In the genomic region with DNA sequence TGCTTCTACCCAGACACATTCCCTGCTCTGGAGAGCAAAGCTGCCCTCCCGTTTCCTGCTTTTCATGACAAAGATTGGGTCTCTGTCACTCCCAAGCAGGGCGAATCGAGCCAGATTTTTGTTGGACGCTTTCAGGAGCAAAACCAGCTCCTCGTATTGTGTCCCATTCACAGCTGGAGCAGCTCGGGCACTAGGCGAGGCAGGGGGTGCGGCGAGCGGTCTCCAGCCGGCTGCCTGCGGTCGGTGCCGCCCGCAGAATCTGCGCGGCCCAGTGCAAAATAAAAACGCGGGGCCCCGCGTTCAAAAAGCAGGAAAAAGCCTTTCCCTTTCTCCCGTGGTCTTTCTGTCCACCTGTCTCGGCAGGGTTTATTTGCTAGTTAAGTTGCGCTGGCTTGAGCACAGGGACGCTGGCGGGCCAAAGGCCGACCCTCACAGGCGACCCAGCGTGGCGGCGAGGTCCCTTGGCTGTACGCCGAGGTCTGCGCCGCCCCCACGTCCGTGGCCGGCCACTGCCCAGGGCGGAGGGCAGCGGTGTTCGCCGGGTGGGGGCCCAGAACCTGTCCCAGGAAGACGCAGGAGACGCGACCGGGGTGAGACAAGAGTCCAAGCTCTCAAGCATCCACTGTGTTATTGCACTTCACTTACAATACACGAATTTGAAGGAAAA, we compare ENCODE assay signal across 9 cellular contexts.
DNase-seq lines count a peak whose midpoint lies in the region; ATAC-seq, FAIRE-seq and TF ChIP-seq lines count a peak whose summit lies in the region.
"Had no signal": no experiment of that assay in that cellular context is flagged by ENCODE, and none has a peak within 500 bp of the region (broad histone marks: within the 10 kb centered on the region; RNA-seq: fewer than 3 reads in every experiment).

No MANE protein-coding gene starts in this region.

- peaks cover 5% of the 10 kb centered on the region; the same call in 1 of the 3 replicates for H3K9me3 ChIP-seq in A549
- H3K9me3 ChIP-seq in Loucy (ENCODE audit: insufficient read depth, low read depth, low read length), result no peaks in the 10 kb centered on the region
- peaks cover 0 to 3% of the 10 kb centered on the region in 2 donors for H3K9me3 ChIP-seq in muscle layer of duodenum (ENCODE audit: control insufficient read depth in 1 of 2, low read length in 2 of 2)

- POLR2A ChIA-PET in A549 (lab: Yijun Ruan, JAX), result no interaction called here

- no peak for TF ChIP-seq RAD21 in A549 (conservative IDR thresholded peaks at IDR 0.05 in 1 of 2, IDR thresholded peaks at IDR 0.05 in 1 of 2)

- H3K9me2 ChIP-seq in Loucy (replicated peaks; ENCODE audit: low read depth, low read length), result no peaks in the 10 kb centered on the region

- H3K4me2 ChIP-seq in A549 (peak overlapping the region; percentile 96), Loucy (ENCODE audit: low read depth, low read length, poor library complexity, severe bottlenecking) (peak overlapping the region; percentile 51)

- TF ChIP-seq CTCF in A549 (IDR thresholded peaks at IDR 0.05) (no peak), Loucy (conservative IDR thresholded peaks at IDR 0.05; ENCODE audit: low read length) (no peak), GM13977 (IDR thresholded peaks at IDR 0.05; ENCODE audit: extremely low read depth, insufficient read depth, missing control alignments) (no peak)

- H3K4me1 ChIP-seq in A549, result peaks cover 6% of the 10 kb centered on the region; the same call in 2 of the 3 replicates
- H3K4me1 ChIP-seq in Loucy (ENCODE audit: insufficient read depth, low read length, poor library complexity, severe bottlenecking), result peaks cover 46% of the 10 kb centered on the region
- H3K4me1 ChIP-seq in muscle layer of duodenum (ENCODE audit: control insufficient read depth in 1 of 2, insufficient read depth in 2 of 2, low read length in 2 of 2), result no peaks in the 10 kb centered on the region

- H3K79me2 ChIP-seq in Loucy (ENCODE audit: insufficient read depth, low read length), result no peaks in the 10 kb centered on the region

- H3F3A ChIP-seq in Loucy (ENCODE audit: low read depth), result no peaks in the 10 kb centered on the region

- DNase-seq in A549 (ENCODE audit: low read depth in 1 of 2, low spot score in 1 of 2) (no peak), fibroblast of gingiva (ENCODE audit: low read depth) (peak; percentile 8), GM13977 (ENCODE audit: low spot score) (no peak)
- no peak for DNase-seq in stimulated activated CD4-positive, alpha-beta T cell treated with anti-CD3 and anti-CD28 coated beads, Interleukin-2, amount 100 ng/mL, for 24 hours
- DNase-seq: DMS153 had no signal

- no peaks in the 10 kb centered on the region for H4K20me1 ChIP-seq in Loucy (ENCODE audit: insufficient read depth, low read length, poor library complexity, severe bottlenecking)

- TF ChIP-seq POLR2A in A549 (IDR thresholded peaks at IDR 0.05; ENCODE audit: low read length), result no peak

- in situ Hi-C loops in GM13977 (cut with MboI; ENCODE audit: low pct_unique_long_range_greater_than_20kb, low sequenced_read_pairs, unreplicated experiment), result no loop called here

- peak overlapping the region; percentile 35; the same call in 1 of the 2 replicates for H2AFZ ChIP-seq in Loucy (ENCODE audit: low read length)

- H3K27me3 ChIP-seq in Loucy (ENCODE audit: insufficient read depth, low read length, poor library complexity, severe bottlenecking), result no peaks in the 10 kb centered on the region
- peaks cover 19% of the 10 kb centered on the region for H3K27me3 ChIP-seq in muscle layer of duodenum (ENCODE audit: low read depth, low read length)

- no peak for FAIRE-seq in A549 (lab: Jason Lieb, UNC)

- peak; percentile 22 to 66; a peak in 4 of 6 replicates for ATAC-seq in A549
- ATAC-seq in HG03521 (IDR thresholded peaks at IDR 0.05; ENCODE audit: unreplicated experiment), result no peak
- no peak for ATAC-seq in GM18511 (IDR thresholded peaks at IDR 0.05; ENCODE audit: unreplicated experiment)

- H3K9ac ChIP-seq in Loucy (ENCODE audit: low read depth, low read length, poor library complexity, severe bottlenecking), result no peak overlapping the region

- peak overlapping the region in 1 of 2 experiments; percentile 65; a peak in 3 of 6 replicates for H3K27ac ChIP-seq in A549
- H3K27ac ChIP-seq in muscle layer of duodenum (ENCODE audit: low read length), result no peak overlapping the region

- peak overlapping the region; percentile 44 for H3K4me3 ChIP-seq in A549
- H3K4me3 ChIP-seq in Loucy (ENCODE audit: low read length, poor library complexity, severe bottlenecking), result peak overlapping the region; percentile 58
- peak overlapping the region; percentile 54 to 63 for H3K4me3 ChIP-seq in muscle layer of duodenum (ENCODE audit: low read depth in 1 of 2, low read length in 2 of 2)

- TF ChIP-seq EP300 in A549 (IDR thresholded peaks at IDR 0.05), result no peak

- CTCF ChIA-PET in A549 (lab: Yijun Ruan, JAX), result interaction anchor here (1.1 to 3.5 kb wide), 10 partner anchors 12 to 136 kb away, joined by 3 to 12 read pairs (median 4); no protein-coding TSS in a partner anchor

- 26% methylated on average over 45 of the region's 47 CpGs for WGBS in A549 (ENCODE audit: missing lambda C conversion rate)

- H3K36me3 ChIP-seq in Loucy (ENCODE audit: insufficient read depth, low read length), result no peaks in the 10 kb centered on the region
- no peaks in the 10 kb centered on the region for H3K36me3 ChIP-seq in muscle layer of duodenum (ENCODE audit: control insufficient read depth in 1 of 2, insufficient read depth in 2 of 2, low read length in 2 of 2)

TF ChIP-seq in A549, 52 proteins besides CTCF, POLR2A, EP300 and RAD21:
- TF ChIP-seq, protein P1, sequence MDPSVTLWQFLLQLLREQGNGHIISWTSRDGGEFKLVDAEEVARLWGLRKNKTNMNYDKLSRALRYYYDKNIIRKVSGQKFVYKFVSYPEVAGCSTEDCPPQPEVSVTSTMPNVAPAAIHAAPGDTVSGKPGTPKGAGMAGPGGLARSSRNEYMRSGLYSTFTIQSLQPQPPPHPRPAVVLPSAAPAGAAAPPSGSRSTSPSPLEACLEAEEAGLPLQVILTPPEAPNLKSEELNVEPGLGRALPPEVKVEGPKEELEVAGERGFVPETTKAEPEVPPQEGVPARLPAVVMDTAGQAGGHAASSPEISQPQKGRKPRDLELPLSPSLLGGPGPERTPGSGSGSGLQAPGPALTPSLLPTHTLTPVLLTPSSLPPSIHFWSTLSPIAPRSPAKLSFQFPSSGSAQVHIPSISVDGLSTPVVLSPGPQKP (IDR thresholded peaks at IDR 0.05; ENCODE audit: low read depth, low read length), result no peak
- TF ChIP-seq ZSCAN20 (CRISPR knock-in tag; IDR thresholded peaks at IDR 0.05) (no peak), RNF2 (IDR thresholded peaks at IDR 0.05; ENCODE audit: borderline replicate concordance, low read depth) (no peak), MAZ (IDR thresholded peaks at IDR 0.05; ENCODE audit: borderline replicate concordance, low read depth, low read length) (no peak), CHD4 (IDR thresholded peaks at IDR 0.05; ENCODE audit: borderline replicate concordance) (no peak), MAX (IDR thresholded peaks at IDR 0.05) (no peak), EHF (CRISPR knock-in tag; IDR thresholded peaks at IDR 0.05) (no peak), NR3C1 (IDR thresholded peaks at IDR 0.05) (no peak), ZC3H11A (IDR thresholded peaks at IDR 0.05) (no peak), TP53 (CRISPR knock-in tag; IDR thresholded peaks at IDR 0.05) (no peak), JUN (IDR thresholded peaks at IDR 0.05) (no peak), MAFK (IDR thresholded peaks at IDR 0.05; ENCODE audit: partially characterized antibody) (no peak), JUNB (IDR thresholded peaks at IDR 0.05) (no peak), KDM5A (IDR thresholded peaks at IDR 0.05) (no peak)
- TF ChIP-seq, protein P2, sequence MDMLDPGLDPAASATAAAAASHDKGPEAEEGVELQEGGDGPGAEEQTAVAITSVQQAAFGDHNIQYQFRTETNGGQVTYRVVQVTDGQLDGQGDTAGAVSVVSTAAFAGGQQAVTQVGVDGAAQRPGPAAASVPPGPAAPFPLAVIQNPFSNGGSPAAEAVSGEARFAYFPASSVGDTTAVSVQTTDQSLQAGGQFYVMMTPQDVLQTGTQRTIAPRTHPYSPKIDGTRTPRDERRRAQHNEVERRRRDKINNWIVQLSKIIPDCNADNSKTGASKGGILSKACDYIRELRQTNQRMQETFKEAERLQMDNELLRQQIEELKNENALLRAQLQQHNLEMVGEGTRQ (IDR thresholded peaks at IDR 0.05), result no peak

Comparison
In these comparisons a context has a peak if more than half of its experiments do, and no peak if none do; other contexts are left out.
1. ATAC-seq: peak in A549 (2 of 2); none in HG03521 (single experiment) and GM18511 (single experiment).
2. Peak in every context shown above with its lines, with median percentiles within 50 percentile points of each other: H3K4me3 ChIP-seq.